ENCODE assay signal across 26 cellular contexts in the genomic region with DNA sequence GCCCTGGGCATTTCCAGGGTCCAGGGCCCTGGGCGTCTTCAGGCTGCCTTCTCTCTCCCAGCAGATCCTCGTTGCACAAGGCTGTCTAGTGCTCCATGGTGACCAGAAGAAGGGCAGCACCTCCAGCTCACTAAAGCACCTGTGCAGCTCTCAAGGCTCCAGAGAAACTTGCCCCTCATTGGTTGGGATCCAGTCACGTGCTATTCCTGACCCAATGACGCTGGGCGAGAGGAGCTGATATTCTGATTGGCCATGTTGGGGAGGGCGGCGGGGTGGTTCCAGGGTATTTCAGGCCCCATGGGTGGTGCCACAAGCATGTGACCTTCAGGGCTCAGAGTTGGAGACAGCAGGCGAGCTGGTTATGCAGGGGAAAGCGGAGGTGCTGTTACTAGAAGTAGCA.
"Had no signal": no experiment of that assay in that cellular context is flagged by ENCODE, and none has a peak within 500 bp of the region (broad histone marks: within the 10 kb centered on the region; RNA-seq: fewer than 3 reads in every experiment).

No MANE protein-coding gene starts in this region.

- H3K4me2 ChIP-seq: neural progenitor cell had no signal

- H3K9me3 Mint-ChIP-seq: nephron progenitor cell, neural progenitor cell, type B pancreatic cell had no signal

- H3K4me3 ChIP-seq: neural progenitor cell, pancreas, psoas muscle, right lobe of liver, sigmoid colon, stomach, tibial artery, transverse colon, vagina had no signal

- H3K4me1 ChIP-seq: neural progenitor cell, pancreas, psoas muscle, right lobe of liver, sigmoid colon, tibial artery, transverse colon, vagina had no signal

- H3K27me3 ChIP-seq: neural progenitor cell, neutrophil, pancreas, right lobe of liver, sigmoid colon, stomach, tibial artery, transverse colon, vagina had no signal

- H3K4me3 Mint-ChIP-seq: naive B cell; naive thymus-derived CD8-positive, alpha-beta T cell; natural killer cell treated with Interleukin-12 subunit alpha and Interleukin-12 subunit beta and Interleukin-15 and Interleukin-18, amount 100 ng/mL, for 72 hours; nephron progenitor cell; neural progenitor cell; stimulated activated effector memory CD8-positive, alpha-beta T cell treated with anti-CD3 and anti-CD28 coated beads, Interleukin-12 subunit alpha, Interleukin-12 subunit beta, amount 100 ng/mL, for 72 hours; stimulated activated naive B cell treated with anti-CD40 and anti-IgM and Interleukin-4, amounts not matched to agents 10 μg/mL and 1 μg/mL and 100 μg/mL, for 72 hours; stimulated activated naive CD8-positive, alpha-beta T cell treated with anti-CD3 and anti-CD28 coated beads, Interleukin-15, Interleukin-2, amounts not matched to agents 100 ng/mL and 50 ng/mL, for 24 hours; type B pancreatic cell had no signal

- H3K9me3 ChIP-seq: neutrophil, pancreas, psoas muscle, right lobe of liver, sigmoid colon, tibial artery, transverse colon, vagina had no signal

- DNase-seq: naive B cell; naive thymus-derived CD8-positive, alpha-beta T cell; nephron progenitor cell; nucleus accumbens; psoas muscle; right cardiac atrium; right lobe of liver; sigmoid colon; small intestine; stimulated activated CD4-positive, alpha-beta T cell treated with anti-CD3 and anti-CD28 coated beads, Interleukin-15, amount 100 ng/mL, for 24 hours; stimulated activated CD4-positive, alpha-beta T cell treated with anti-CD3 and anti-CD28 coated beads, Interleukin-2, amount 100 ng/mL, for 24 hours; stimulated activated CD4-positive, alpha-beta T cell treated with anti-CD3 and anti-CD28 coated beads, Interleukin-2, amount 100 ng/mL, for 48 hours; stimulated activated CD4-positive, alpha-beta T cell treated with anti-CD3 and anti-CD28 coated beads, Interleukin-4, amount 100 ng/mL, for 24 hours; stimulated activated naive B cell treated with anti-CD40 and anti-IgM and Interleukin-4, amounts not matched to agents 10 μg/mL and 1 μg/mL and 100 μg/mL, for 72 hours; stimulated activated naive CD4-positive, alpha-beta T cell treated with Interleukin-2 at 50 U/mL for 16 hours; stomach; tibial artery; transverse colon had no signal

- ATAC-seq: naive thymus-derived CD8-positive, alpha-beta T cell; natural killer cell treated with Interleukin-12 subunit alpha and Interleukin-12 subunit beta and Interleukin-15 and Interleukin-18, amount 100 ng/mL, for 72 hours; pancreas; psoas muscle; right cardiac atrium; right lobe of liver; stimulated activated effector memory CD8-positive, alpha-beta T cell treated with anti-CD3 and anti-CD28 coated beads, Interleukin-12 subunit alpha, Interleukin-12 subunit beta, amount 100 ng/mL, for 72 hours; stimulated activated naive B cell treated with anti-CD40 and anti-IgM and Interleukin-4, amounts not matched to agents 10 μg/mL and 1 μg/mL and 100 μg/mL, for 72 hours had no signal

- H3K36me3 Mint-ChIP-seq: naive B cell; naive thymus-derived CD8-positive, alpha-beta T cell; natural killer cell treated with Interleukin-12 subunit alpha and Interleukin-12 subunit beta and Interleukin-15 and Interleukin-18, amount 100 ng/mL, for 72 hours; neural progenitor cell; stimulated activated effector memory CD8-positive, alpha-beta T cell treated with anti-CD3 and anti-CD28 coated beads, Interleukin-12 subunit alpha, Interleukin-12 subunit beta, amount 100 ng/mL, for 72 hours; stimulated activated naive B cell treated with anti-CD40 and anti-IgM and Interleukin-4, amounts not matched to agents 10 μg/mL and 1 μg/mL and 100 μg/mL, for 72 hours; type B pancreatic cell had no signal

- H3K4me1 Mint-ChIP-seq: naive B cell; naive thymus-derived CD8-positive, alpha-beta T cell; nephron progenitor cell; neural progenitor cell; stimulated activated effector memory CD8-positive, alpha-beta T cell treated with anti-CD3 and anti-CD28 coated beads, Interleukin-12 subunit alpha, Interleukin-12 subunit beta, amount 100 ng/mL, for 72 hours; stimulated activated naive B cell treated with anti-CD40 and anti-IgM and Interleukin-4, amounts not matched to agents 10 μg/mL and 1 μg/mL and 100 μg/mL, for 72 hours had no signal

- H3K27me3 Mint-ChIP-seq: naive B cell; naive thymus-derived CD8-positive, alpha-beta T cell; natural killer cell treated with Interleukin-12 subunit alpha and Interleukin-12 subunit beta and Interleukin-15 and Interleukin-18, amount 100 ng/mL, for 72 hours; stimulated activated naive B cell treated with anti-CD40 and anti-IgM and Interleukin-4, amounts not matched to agents 10 μg/mL and 1 μg/mL and 100 μg/mL, for 72 hours; stimulated activated naive CD8-positive, alpha-beta T cell treated with anti-CD3 and anti-CD28 coated beads, Interleukin-15, Interleukin-2, amounts not matched to agents 100 ng/mL and 50 ng/mL, for 24 hours had no signal

- H3K27ac ChIP-seq: neural progenitor cell, neutrophil, pancreas, psoas muscle, right lobe of liver, sigmoid colon, stomach, tibial artery, transverse colon, vagina had no signal

- H3K36me3 ChIP-seq: neural progenitor cell, neutrophil, pancreas, right lobe of liver, sigmoid colon, stomach, tibial artery, transverse colon, vagina had no signal

- H3K27ac Mint-ChIP-seq: naive B cell; naive thymus-derived CD8-positive, alpha-beta T cell; natural killer cell treated with Interleukin-12 subunit alpha and Interleukin-12 subunit beta and Interleukin-15 and Interleukin-18, amount 100 ng/mL, for 72 hours; nephron progenitor cell; neural progenitor cell; stimulated activated effector memory CD8-positive, alpha-beta T cell treated with anti-CD3 and anti-CD28 coated beads, Interleukin-12 subunit alpha, Interleukin-12 subunit beta, amount 100 ng/mL, for 72 hours; stimulated activated naive B cell treated with anti-CD40 and anti-IgM and Interleukin-4, amounts not matched to agents 10 μg/mL and 1 μg/mL and 100 μg/mL, for 72 hours; stimulated activated naive CD8-positive, alpha-beta T cell treated with anti-CD3 and anti-CD28 coated beads, Interleukin-15, Interleukin-2, amounts not matched to agents 100 ng/mL and 50 ng/mL, for 24 hours; type B pancreatic cell had no signal

- H3K9ac ChIP-seq: neural progenitor cell had no signal
